Comparison of ENCODE assay signal across 25 cellular contexts in genomic region chr3:141735176-141735575, GRCh38. TPM values are rescaled to one million over a fixed set of nuclear protein-coding genes. Genes with fewer than 3 reads are reported as not detected.
"Had no signal": no experiment of that assay in that cellular context is flagged by ENCODE, and none has a peak within 500 bp of the region (broad histone marks: within the 10 kb centered on the region; RNA-seq: fewer than 3 reads in every experiment).

No MANE protein-coding gene starts in this region.

- H3K4me3 Mint-ChIP-seq: activated CD4-positive, alpha-beta T cell treated with anti-CD3 and anti-CD28 coated beads, Interleukin-2, amount 10 ng/mL, durations not matched to agents 7 days and 5 days; activated CD8-positive, alpha-beta T cell treated with anti-CD3 and anti-CD28 coated beads for 36 hours; activated naive CD8-positive, alpha-beta T cell; activated T-cell treated with anti-CD3 and anti-CD28 coated beads, Interleukin-2, amount 50 U/mL, for 72 hours; natural killer cell treated with Interleukin-12 subunit alpha and Interleukin-12 subunit beta and Interleukin-15 and Interleukin-18, amount 100 ng/mL, for 72 hours; WTC11 had no signal

- H3K4me3 ChIP-seq: gastrocnemius medialis, left ventricle myocardium inferior, lung, mucosa of descending colon, right atrium auricular region, spleen, tibial nerve had no signal

- DNase-seq: activated CD4-positive, alpha-beta T cell treated with anti-CD3 and anti-CD28 coated beads for 1 hour; activated CD4-positive, alpha-beta T cell treated with anti-CD3 and anti-CD28 coated beads, Interleukin-2, amount 10 ng/mL, durations not matched to agents 7 days and 5 days; activated CD8-positive, alpha-beta T cell treated with anti-CD3 and anti-CD28 coated beads for 36 hours; activated naive CD4-positive, alpha-beta T cell treated with Interleukin-2 at 50 U/mL for 16 hours; activated T-cell treated with anti-CD3 and anti-CD28 coated beads for 4 hours; activated T-cell treated with anti-CD3 and anti-CD28 coated beads, Interleukin-2, amount 50 U/mL, for 72 hours; effector memory CD4-positive, alpha-beta T cell; gastrocnemius medialis; glutamatergic neuron; left ventricle myocardium inferior; mucosa of descending colon; spleen; stimulated activated naive CD4-positive, alpha-beta T cell treated with Interleukin-2 at 50 U/mL for 16 hours had no signal

- H3K9me3 ChIP-seq: gastrocnemius medialis, left ventricle myocardium inferior, mucosa of descending colon, right atrium auricular region, spleen, tibial nerve had no signal

- H3K36me3 Mint-ChIP-seq: activated naive CD8-positive, alpha-beta T cell; WTC11 had no signal

- H3K9me3 Mint-ChIP-seq: activated CD4-positive, alpha-beta T cell treated with anti-CD3 and anti-CD28 coated beads, Interleukin-2, amount 10 ng/mL, durations not matched to agents 7 days and 5 days; activated CD8-positive, alpha-beta T cell treated with anti-CD3 and anti-CD28 coated beads for 36 hours; activated T-cell treated with anti-CD3 and anti-CD28 coated beads, Interleukin-2, amount 50 U/mL, for 72 hours; natural killer cell treated with Interleukin-12 subunit alpha and Interleukin-12 subunit beta and Interleukin-15 and Interleukin-18, amount 100 ng/mL, for 72 hours; WTC11 had no signal

- H3K27ac ChIP-seq: gastrocnemius medialis, left ventricle myocardium inferior, right atrium auricular region, spleen, tibial nerve had no signal

- H3K27me3 Mint-ChIP-seq: activated CD8-positive, alpha-beta T cell treated with anti-CD3 and anti-CD28 coated beads for 36 hours; activated naive CD8-positive, alpha-beta T cell had no signal

- H3K27ac Mint-ChIP-seq: activated CD4-positive, alpha-beta T cell treated with anti-CD3 and anti-CD28 coated beads, Interleukin-2, amount 10 ng/mL, durations not matched to agents 7 days and 5 days; activated CD8-positive, alpha-beta T cell treated with anti-CD3 and anti-CD28 coated beads for 36 hours; activated naive CD8-positive, alpha-beta T cell; activated T-cell treated with anti-CD3 and anti-CD28 coated beads, Interleukin-2, amount 50 U/mL, for 72 hours; natural killer cell treated with Interleukin-12 subunit alpha and Interleukin-12 subunit beta and Interleukin-15 and Interleukin-18, amount 100 ng/mL, for 72 hours; WTC11 had no signal

- H3K36me3 ChIP-seq: gastrocnemius medialis, left ventricle myocardium inferior, right atrium auricular region, spleen, tibial nerve had no signal

- ATAC-seq: activated CD8-positive, alpha-beta T cell treated with anti-CD3 and anti-CD28 coated beads for 36 hours; activated T-cell treated with anti-CD3 and anti-CD28 coated beads, Interleukin-2, amount 50 U/mL, for 72 hours; gastrocnemius medialis; mucosa of descending colon; natural killer cell treated with Interleukin-12 subunit alpha and Interleukin-12 subunit beta and Interleukin-15 and Interleukin-18, amount 100 ng/mL, for 72 hours; WTC11 had no signal

- H3K27me3 ChIP-seq: gastrocnemius medialis, right atrium auricular region, spleen, tibial nerve had no signal

RNA-seq across cellular contexts. Expression of gene GRK7, which starts 28.0 kb away (rescaled TPM):
- total RNA-seq: activated CD4-positive, alpha-beta T cell treated with anti-CD3 and anti-CD28 coated beads, Interleukin-2, amount 10 ng/mL, durations not matched to agents 7 days and 5 days; activated T-cell treated with anti-CD3 and anti-CD28 coated beads, Interleukin-2, amount 50 U/mL, for 72 hours; bronchial epithelial cell; dermis microvascular lymphatic vessel endothelial cell; epithelial cell of proximal tubule; left ventricle myocardium inferior; mesenteric fat pad; mucosa of descending colon; pulmonary artery endothelial cell; ureter; WTC11 had no signal
